ENCODE assay signal across 8 cellular contexts in genomic region chr16:46973457-46974324, GRCh38. TPM values are rescaled to one million over a fixed set of nuclear protein-coding genes. Genes with fewer than 3 reads are reported as not detected.
DNase-seq lines count a peak whose midpoint lies in the region; ATAC-seq and TF ChIP-seq lines count a peak whose summit lies in the region.

Gene DNAJA2 (minus strand): TSS chr16:46973674. CDS start chr16:46973572, 102 bp downstream.

- peaks cover 20% of the 10 kb centered on the region for H3K36me3 Mint-ChIP-seq in activated CD8-positive, alpha-beta memory T cell treated with anti-CD3 and anti-CD28 coated beads, Interleukin-2, amount 10 ng/mL, durations not matched to agents 7 days and 5 days
- peaks cover 24% of the 10 kb centered on the region for H3K36me3 Mint-ChIP-seq in endodermal cell (ENCODE audit: low read depth)

- no peaks in the 10 kb centered on the region for H3K27me3 Mint-ChIP-seq in activated CD8-positive, alpha-beta memory T cell treated with anti-CD3 and anti-CD28 coated beads, Interleukin-2, amount 10 ng/mL, durations not matched to agents 7 days and 5 days
- H3K27me3 Mint-ChIP-seq in endodermal cell (ENCODE audit: insufficient read depth), result no peaks in the 10 kb centered on the region

- CTCF ChIA-PET in activated CD8-positive, alpha-beta memory T cell treated with anti-CD3 and anti-CD28 coated beads, Interleukin-2, amount 10 ng/mL, durations not matched to agents 7 days and 5 days (lab: Charles Lee), result interaction anchor here (1.0 to 5.2 kb wide), 13 partner anchors 10 to 487 kb away, joined by 3 to 26 read pairs (median 5); partner anchors contain the start of genes ITFG1, NETO2 and PHKB

- H3K9me3 ChIP-seq in endodermal cell (ENCODE audit: control insufficient read depth, low read length), result no peaks in the 10 kb centered on the region

- peaks cover 30% of the 10 kb centered on the region for H3K36me3 ChIP-seq in endodermal cell (ENCODE audit: control insufficient read depth, insufficient read depth, low read length)

- H3K9ac ChIP-seq in endodermal cell (ENCODE audit: extremely low read depth, low read length, poor library complexity, severe bottlenecking), result peak within 1 kb of the TSS; percentile 86

- peak within 1 kb of the TSS; percentile 98 for H3K27ac Mint-ChIP-seq in activated CD8-positive, alpha-beta memory T cell treated with anti-CD3 and anti-CD28 coated beads, Interleukin-2, amount 10 ng/mL, durations not matched to agents 7 days and 5 days
- peak within 1 kb of the TSS; percentile 97 for H3K27ac Mint-ChIP-seq in endodermal cell

- WGBS in endodermal cell (ENCODE audit: insufficient coverage in 1 of 2, insufficient read length in 1 of 2), 2 experiments, result 2 to 4% methylated on average over 34 to 68 of the region's 68 CpGs

- no peaks in the 10 kb centered on the region for H3K27me3 ChIP-seq in endodermal cell (ENCODE audit: control insufficient read depth, insufficient read depth, low read length, poor library complexity, severe bottlenecking)

- peak; percentile 85 for DNase-seq in COR-L47 (lab: John Stamatoyannopoulos, UW)
- peak; percentile 97 for DNase-seq in GM20000 (ENCODE audit: low spot score)
- peak; percentile 89 for DNase-seq in HT-29 (ENCODE audit: low spot score)
- DNase-seq in NOMO-1 treated with DMSO at 0.1 percent for 48 hours (lab: John Stamatoyannopoulos, UW; ENCODE audit: unreplicated experiment), result peak; percentile 85
- peak; percentile 93 for DNase-seq in activated CD8-positive, alpha-beta memory T cell treated with anti-CD3 and anti-CD28 coated beads, Interleukin-2, amount 10 ng/mL, durations not matched to agents 7 days and 5 days
- peak; percentile 96 for DNase-seq in endodermal cell
- peak; percentile 98 for DNase-seq in mesenteric fat pad (ENCODE audit: low spot score)
- DNase-seq in stimulated activated CD8-positive, alpha-beta memory T cell treated with anti-CD3 and anti-CD28 coated beads, Interleukin-15, amount 100 ng/mL, for 1 hour (ENCODE audit: low read depth), result peak; percentile 86

- peak within 1 kb of the TSS; percentile 91 for H3K4me3 Mint-ChIP-seq in activated CD8-positive, alpha-beta memory T cell treated with anti-CD3 and anti-CD28 coated beads, Interleukin-2, amount 10 ng/mL, durations not matched to agents 7 days and 5 days
- H3K4me3 Mint-ChIP-seq in endodermal cell, result peak within 1 kb of the TSS; percentile 87

- peaks cover 49% of the 10 kb centered on the region for H3K4me1 Mint-ChIP-seq in activated CD8-positive, alpha-beta memory T cell treated with anti-CD3 and anti-CD28 coated beads, Interleukin-2, amount 10 ng/mL, durations not matched to agents 7 days and 5 days
- H3K4me1 Mint-ChIP-seq in endodermal cell, result peaks cover 23% of the 10 kb centered on the region

- no peaks in the 10 kb centered on the region for H3K9me3 Mint-ChIP-seq in activated CD8-positive, alpha-beta memory T cell treated with anti-CD3 and anti-CD28 coated beads, Interleukin-2, amount 10 ng/mL, durations not matched to agents 7 days and 5 days (ENCODE audit: low read depth)
- H3K9me3 Mint-ChIP-seq in endodermal cell, result no peaks in the 10 kb centered on the region

- no peak for TF ChIP-seq CTCF in GM20000 (IDR thresholded peaks at IDR 0.05; ENCODE audit: extremely low read depth, missing control alignments)
- TF ChIP-seq CTCF in endodermal cell (conservative IDR thresholded peaks at IDR 0.05), result no peak

- peak within 1 kb of the TSS; percentile 95 for H3K4me3 ChIP-seq in endodermal cell (ENCODE audit: low read length)

- peak within 1 kb of the TSS; percentile 95 for H3K27ac ChIP-seq in endodermal cell (ENCODE audit: low read depth, low read length)

- H3K4me1 ChIP-seq in endodermal cell (ENCODE audit: control insufficient read depth, insufficient read depth, low read length), result peaks cover 3% of the 10 kb centered on the region

- ATAC-seq in activated CD8-positive, alpha-beta memory T cell treated with anti-CD3 and anti-CD28 coated beads, Interleukin-2, amount 10 ng/mL, durations not matched to agents 7 days and 5 days, result peak; percentile 93

RNA-seq across cellular contexts. Expression of gene DNAJA2, which starts in this region (rescaled TPM):
- total RNA-seq in HT-29 (2014; rRNA removed; shearing (Covaris generic)), result 35.4 and 36.5 TPM in 2 replicates
- 10 to 100 TPM; 55.6 to 70.2 TPM for total RNA-seq in activated CD8-positive, alpha-beta memory T cell treated with anti-CD3 and anti-CD28 coated beads, Interleukin-2, amount 10 ng/mL, durations not matched to agents 7 days and 5 days
- total RNA-seq in endodermal cell, result 10 to 100 TPM; 65.1 to 68.2 TPM
- 55.4 TPM for polyA plus RNA-seq in endodermal cell (2013, experiment 1 of 2)
- polyA plus RNA-seq in endodermal cell (2013, experiment 2 of 2), result 50.8 TPM
- 54.9 TPM for total RNA-seq in mesenteric fat pad

Comparison
In these comparisons a context has a peak if more than half of its experiments do, and no peak if none do; other contexts are left out.
1. Peak in every context shown above with its lines: DNase-seq, ATAC-seq, H3K4me3 ChIP-seq and H3K27ac ChIP-seq.